ENCODE assay signal across 23 cellular contexts in the genomic region with DNA sequence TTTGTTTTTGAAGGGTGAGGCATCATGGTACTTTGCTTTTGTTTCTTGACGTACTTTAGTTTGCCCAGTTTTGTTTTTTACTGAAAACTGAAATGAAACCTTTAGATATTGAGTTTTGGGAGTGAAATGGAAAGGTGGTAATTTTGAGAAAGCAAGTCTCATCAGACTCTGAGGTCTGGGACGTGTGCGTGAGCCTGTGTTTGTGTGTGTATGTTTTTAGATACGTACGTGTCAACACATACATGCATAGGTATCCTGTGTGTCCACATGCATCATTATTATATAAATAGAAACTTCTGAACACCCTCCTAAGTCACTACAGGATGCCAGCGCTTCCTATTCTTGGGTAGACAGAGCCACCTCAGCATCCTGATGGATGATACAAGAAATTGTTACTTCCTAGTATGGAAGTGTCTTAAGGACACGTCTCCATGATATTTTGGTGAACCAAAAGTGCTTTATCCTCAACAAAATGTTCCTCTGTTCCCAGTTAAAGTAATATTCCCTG. TPM values are rescaled to one million over a fixed set of nuclear protein-coding genes. Genes with fewer than 3 reads are reported as not detected.
DNase-seq lines count a peak whose midpoint lies in the region; FAIRE-seq and TF ChIP-seq lines count a peak whose summit lies in the region.
"Had no signal": no experiment of that assay in that cellular context is flagged by ENCODE, and none has a peak within 500 bp of the region (broad histone marks: within the 10 kb centered on the region; RNA-seq: fewer than 3 reads in every experiment).

No MANE protein-coding gene starts in this region.

- H3K4me2 ChIP-seq in BLaER1, result peak overlapping the region; percentile 78
- H3K4me2 ChIP-seq in PC-9, result no peak overlapping the region
- peak overlapping the region; percentile 70 for H3K4me2 ChIP-seq in endothelial cell of umbilical vein (ENCODE audit: insufficient read depth, low read length)
- no peak overlapping the region for H3K4me2 ChIP-seq in trophoblast cell (ENCODE audit: low read length)

- no CpG with 5 or more reads among the region's 7 CpGs for WGBS in trophoblast cell (ENCODE audit: extremely low coverage, insufficient coverage, insufficient read length)

- POLR2A ChIA-PET in PC-9 (lab: Charles Lee; ENCODE audit: unreplicated experiment), result no interaction called here
- POLR2A ChIA-PET in endothelial cell of umbilical vein (lab: Charles Lee), result no interaction called here

- H3K4me3 Mint-ChIP-seq in activated naive CD4-positive, alpha-beta T cell treated with anti-CD3 and anti-CD28 coated beads for 36 hours, result no peak overlapping the region
- H3K4me3 Mint-ChIP-seq: activated CD4-positive, alpha-beta memory T cell treated with anti-CD3 and anti-CD28 coated beads, Interleukin-2, amount 10 ng/mL, durations not matched to agents 7 days and 5 days had no signal

- H3K14ac ChIP-seq in trophoblast cell (ENCODE audit: low read length), result no peak overlapping the region

- no peak overlapping the region for H2BK12ac ChIP-seq in trophoblast cell (ENCODE audit: low read length)

- H3K27me3 Mint-ChIP-seq in activated naive CD4-positive, alpha-beta T cell treated with anti-CD3 and anti-CD28 coated beads for 36 hours (ENCODE audit: low read depth), result no peaks in the 10 kb centered on the region

- no peaks in the 10 kb centered on the region for H3K9me3 ChIP-seq in BLaER1
- H3K9me3 ChIP-seq in PC-9 (ENCODE audit: insufficient read depth, low read depth), result no peaks in the 10 kb centered on the region
- no peaks in the 10 kb centered on the region for H3K9me3 ChIP-seq in endothelial cell of umbilical vein (replicated peaks; ENCODE audit: control insufficient read depth, insufficient read depth, low read length)
- no peaks in the 10 kb centered on the region for H3K9me3 ChIP-seq in trophoblast cell (ENCODE audit: insufficient read depth, low read depth, low read length)
- no peaks in the 10 kb centered on the region for H3K9me3 ChIP-seq in effector memory CD4-positive, alpha-beta T cell (ENCODE audit: control insufficient read depth, low read length)
- H3K9me3 ChIP-seq: BE2C, testis had no signal

- H3K4me3 ChIP-seq in BLaER1, result peak overlapping the region; percentile 31; the same call in 1 of the 2 replicates
- H3K4me3 ChIP-seq in PC-9, result no peak overlapping the region
- H3K4me3 ChIP-seq in endothelial cell of umbilical vein (replicated peaks in 1 of 3; ENCODE audit: insufficient read depth in 1 of 3, low read depth in 1 of 3, low read length in 3 of 3), result no peak overlapping the region
- no peak overlapping the region for H3K4me3 ChIP-seq in trophoblast cell (ENCODE audit: low read depth, low read length)
- H3K4me3 ChIP-seq in foreskin fibroblast (ENCODE audit: low read depth in 1 of 2, low read length in 2 of 2), result no peak overlapping the region
- H3K4me3 ChIP-seq in effector memory CD4-positive, alpha-beta T cell (ENCODE audit: insufficient read depth, low read depth, low read length, poor library complexity, severe bottlenecking), result no peak overlapping the region

- H2AK5ac ChIP-seq in trophoblast cell (ENCODE audit: low read length), result no peak overlapping the region

- H4K91ac ChIP-seq in trophoblast cell (ENCODE audit: low read depth, low read length), result peak overlapping the region; percentile 11

- dilution Hi-C loops in endothelial cell of umbilical vein (cut with MboI; ENCODE audit: extremely low pct_ligation_motif_present, low sequenced_read_pairs), result no loop called here

- no peaks in the 10 kb centered on the region for H3K9me1 ChIP-seq in endothelial cell of umbilical vein (replicated peaks; ENCODE audit: control insufficient read depth, extremely low read depth, insufficient read depth, low read length)

- H3K4me1 Mint-ChIP-seq in activated naive CD4-positive, alpha-beta T cell treated with anti-CD3 and anti-CD28 coated beads for 36 hours (ENCODE audit: low read depth), result peaks cover 15% of the 10 kb centered on the region

- FAIRE-seq in endothelial cell of umbilical vein (lab: Jason Lieb, UNC), result no peak
- FAIRE-seq: GM12892, islet of Langerhans, urothelium cell line had no signal

- H3K9me2 ChIP-seq in PC-9 (ENCODE audit: insufficient read depth), result no peaks in the 10 kb centered on the region

- H3K4ac ChIP-seq in trophoblast cell (ENCODE audit: low read depth, low read length), result no peak overlapping the region

- DNase-seq in PC-9, result no peak
- no peak for DNase-seq in endothelial cell of umbilical vein (ENCODE audit: low read depth, low spot score)
- DNase-seq in trophoblast cell, result no peak
- DNase-seq in inferior parietal cortex (ENCODE audit: extremely low spot score), result no peak
- DNase-seq in activated naive CD4-positive, alpha-beta T cell treated with anti-CD3 and anti-CD28 coated beads for 36 hours, result no peak
- no peak for DNase-seq in foreskin fibroblast
- no peak for DNase-seq in effector memory CD4-positive, alpha-beta T cell
- DNase-seq: activated CD4-positive, alpha-beta memory T cell treated with anti-CD3 and anti-CD28 coated beads, Interleukin-2, amount 10 ng/mL, durations not matched to agents 7 days and 5 days; activated CD8-positive, alpha-beta memory T cell treated with anti-CD3 and anti-CD28 coated beads, Interleukin-2, amount 50 U/mL, for 4 hours; BE2C; H7; left ventricle myocardium superior; NCI-H1417 treated with DMSO at 0.1 percent for 48 hours; NCI-H2081; NCI-H524 treated with DMSO at 0.1 percent for 48 hours; Right ventricle myocardium superior; stimulated activated naive CD4-positive, alpha-beta T cell treated with Interleukin-2 at 50 U/mL for 16 hours; testis had no signal

- no peaks in the 10 kb centered on the region for H3K9me3 Mint-ChIP-seq in activated naive CD4-positive, alpha-beta T cell treated with anti-CD3 and anti-CD28 coated beads for 36 hours
- H3K9me3 Mint-ChIP-seq: activated CD4-positive, alpha-beta memory T cell treated with anti-CD3 and anti-CD28 coated beads, Interleukin-2, amount 10 ng/mL, durations not matched to agents 7 days and 5 days; activated naive CD4-positive, alpha-beta T cell treated with anti-CD3 and anti-CD28 coated beads, Interleukin-2, amount 50 U/mL, for 72 hours had no signal

- H2AFZ ChIP-seq in PC-9, result no peak overlapping the region
- no peak overlapping the region for H2AFZ ChIP-seq in endothelial cell of umbilical vein (ENCODE audit: low read depth, low read length)
- H2AFZ ChIP-seq in trophoblast cell (ENCODE audit: insufficient read depth, low read length, poor library complexity), result no peak overlapping the region

- CTCF ChIA-PET in PC-9 (lab: Charles Lee), result no interaction called here
- CTCF ChIA-PET in endothelial cell of umbilical vein (lab: Charles Lee), result no interaction called here
- CTCF ChIA-PET in activated naive CD4-positive, alpha-beta T cell treated with anti-CD3 and anti-CD28 coated beads for 36 hours (lab: Charles Lee), result interaction anchor here (1.0 kb wide), 1 partner anchor 88 kb away, joined by 4 read pairs; no protein-coding TSS in a partner anchor

- no peak for TF ChIP-seq POLR2A in endothelial cell of umbilical vein (IDR thresholded peaks at IDR 0.05; ENCODE audit: low read depth, low read length)

- H3K4me1 ChIP-seq in BLaER1, result peaks cover 57% of the 10 kb centered on the region
- H3K4me1 ChIP-seq in PC-9 (replicated peaks; ENCODE audit: insufficient read depth), result peaks cover 29% of the 10 kb centered on the region
- H3K4me1 ChIP-seq in endothelial cell of umbilical vein (ENCODE audit: control insufficient read depth, extremely low read depth, insufficient read depth, low read length), result peaks cover 29% of the 10 kb centered on the region
- H3K4me1 ChIP-seq in trophoblast cell (ENCODE audit: control insufficient read depth in 1 of 2, insufficient read depth in 2 of 2, low read length in 2 of 2), result peaks cover 18 to 28% of the 10 kb centered on the region in 2 experiments
- peaks cover 6% of the 10 kb centered on the region for H3K4me1 ChIP-seq in effector memory CD4-positive, alpha-beta T cell (ENCODE audit: control insufficient read depth, insufficient read depth, low read length, poor library complexity, severe bottlenecking)

- no peak overlapping the region for H3K27ac Mint-ChIP-seq in activated naive CD4-positive, alpha-beta T cell treated with anti-CD3 and anti-CD28 coated beads for 36 hours
- H3K27ac Mint-ChIP-seq: activated CD4-positive, alpha-beta memory T cell treated with anti-CD3 and anti-CD28 coated beads, Interleukin-2, amount 10 ng/mL, durations not matched to agents 7 days and 5 days; activated naive CD4-positive, alpha-beta T cell treated with anti-CD3 and anti-CD28 coated beads, Interleukin-2, amount 50 U/mL, for 72 hours had no signal

- H4K20me1 ChIP-seq in BLaER1 (no peaks in the 10 kb centered on the region), PC-9 (ENCODE audit: insufficient read depth) (no peaks in the 10 kb centered on the region), endothelial cell of umbilical vein (replicated peaks; ENCODE audit: control insufficient read depth, extremely low read depth, insufficient read depth, low read length) (no peaks in the 10 kb centered on the region)

- peaks cover 40% of the 10 kb centered on the region for H3K36me3 ChIP-seq in BLaER1
- H3K36me3 ChIP-seq in PC-9 (ENCODE audit: low read depth), result 0 out of 2 replicates have a peak, but pooled peaks cover 9% of the 10 kb centered on the region
- peaks cover 0 to 3% of the 10 kb centered on the region in 2 experiments for H3K36me3 ChIP-seq in endothelial cell of umbilical vein (ENCODE audit: control insufficient read depth in 2 of 2, extremely low read depth in 1 of 2, insufficient read depth in 2 of 2, low read length in 2 of 2)
- peaks cover 9 to 16% of the 10 kb centered on the region in 2 experiments for H3K36me3 ChIP-seq in trophoblast cell (ENCODE audit: control insufficient read depth in 1 of 2, insufficient read depth in 2 of 2, low read length in 2 of 2)
- H3K36me3 ChIP-seq in effector memory CD4-positive, alpha-beta T cell (ENCODE audit: control insufficient read depth, insufficient read depth, low read length), result no peaks in the 10 kb centered on the region
- H3K36me3 ChIP-seq: BE2C had no signal

- no peak overlapping the region for H4K12ac ChIP-seq in trophoblast cell (ENCODE audit: low read depth, low read length)

- intact Hi-C loops in PC-9 (cut with micrococcal nuclease; ENCODE audit: unreplicated experiment), result no loop called here
- intact Hi-C loops in endothelial cell of umbilical vein (cut with micrococcal nuclease), result loop anchor here (2.0 to 5.0 kb wide), 2 partner anchors 48 to 74 kb away; partner anchors contain the start of gene PROSER2
- intact Hi-C loops in activated naive CD4-positive, alpha-beta T cell treated with anti-CD3 and anti-CD28 coated beads for 36 hours (cut with micrococcal nuclease), result loop anchor here (1.0 kb wide), 1 partner anchor 8 kb away; no protein-coding TSS in a partner anchor

- no peak overlapping the region for H2BK5ac ChIP-seq in trophoblast cell (ENCODE audit: low read depth, low read length, poor library complexity)

- TF ChIP-seq CTCF in PC-9 (conservative IDR thresholded peaks at IDR 0.05) (no peak), endothelial cell of umbilical vein (IDR thresholded peaks at IDR 0.05; ENCODE audit: extremely low read depth in 1 of 2, insufficient read depth in 1 of 2, low read depth in 1 of 2, low read length in 2 of 2) (no peak), foreskin fibroblast (IDR thresholded peaks at IDR 0.05; ENCODE audit: low read depth, low read length) (no peak)

- H3K36me3 Mint-ChIP-seq in activated naive CD4-positive, alpha-beta T cell treated with anti-CD3 and anti-CD28 coated beads for 36 hours (ENCODE audit: low read depth), result no peaks in the 10 kb centered on the region
- H3K36me3 Mint-ChIP-seq: activated naive CD4-positive, alpha-beta T cell treated with anti-CD3 and anti-CD28 coated beads, Interleukin-2, amount 50 U/mL, for 72 hours had no signal

- H3K27me3 ChIP-seq in BLaER1, result no peaks in the 10 kb centered on the region
- no peaks in the 10 kb centered on the region for H3K27me3 ChIP-seq in PC-9 (ENCODE audit: insufficient read depth, low read depth)
- H3K27me3 ChIP-seq in endothelial cell of umbilical vein (ENCODE audit: control insufficient read depth in 2 of 2, insufficient read depth in 2 of 2, low read length in 2 of 2), result no peaks in the 10 kb centered on the region
- H3K27me3 ChIP-seq in trophoblast cell (ENCODE audit: insufficient read depth, low read length), result no peaks in the 10 kb centered on the region
- no peaks in the 10 kb centered on the region for H3K27me3 ChIP-seq in effector memory CD4-positive, alpha-beta T cell (replicated peaks; ENCODE audit: control insufficient read depth, insufficient read depth, low read length, poor library complexity, severe bottlenecking)
- H3K27me3 ChIP-seq: BE2C, testis had no signal

- peaks cover 18% of the 10 kb centered on the region for H3K79me1 ChIP-seq in trophoblast cell (ENCODE audit: low read length)

- no peak overlapping the region for H4K8ac ChIP-seq in trophoblast cell (ENCODE audit: low read depth, low read length)

- no peak overlapping the region for H2BK120ac ChIP-seq in trophoblast cell (ENCODE audit: insufficient read depth, low read length, poor library complexity)

- H3K18ac ChIP-seq in trophoblast cell (ENCODE audit: low read length), result no peak overlapping the region

- H3K9ac ChIP-seq in BLaER1 (peak overlapping the region; percentile 42; the same call in 1 of the 2 replicates), endothelial cell of umbilical vein (replicated peaks; ENCODE audit: extremely low read depth, insufficient read depth, low read length) (peak overlapping the region; percentile 25), trophoblast cell (ENCODE audit: low read length) (no peak overlapping the region)

- 0 out of 2 replicates have a peak overlapping the region, but pooled peaks have one; percentile 14 for H3K27ac ChIP-seq in BLaER1
- H3K27ac ChIP-seq in PC-9, result peak overlapping the region; percentile 100; the same call in 1 of the 2 replicates
- H3K27ac ChIP-seq in endothelial cell of umbilical vein (ENCODE audit: insufficient read depth, low read depth, low read length), result peak overlapping the region; percentile 75
- peak overlapping the region; percentile 49 for H3K27ac ChIP-seq in trophoblast cell (ENCODE audit: low read depth, low read length)
- H3K27ac ChIP-seq in effector memory CD4-positive, alpha-beta T cell (ENCODE audit: insufficient read depth, low read length, poor library complexity, severe bottlenecking), result no peak overlapping the region
- H3K27ac ChIP-seq: testis had no signal

- H3K79me2 ChIP-seq in PC-9 (ENCODE audit: low read depth), result peaks cover 13% of the 10 kb centered on the region; the same call in 1 of the 2 replicates
- H3K79me2 ChIP-seq in endothelial cell of umbilical vein (ENCODE audit: control insufficient read depth, insufficient read depth, low read length), result no peaks in the 10 kb centered on the region
- peaks cover 4% of the 10 kb centered on the region for H3K79me2 ChIP-seq in trophoblast cell (ENCODE audit: control insufficient read depth, insufficient read depth, low read length, poor library complexity)

- peaks cover 54% of the 10 kb centered on the region for H3F3A ChIP-seq in PC-9 (ENCODE audit: insufficient read depth, low read depth)

- H3K23ac ChIP-seq in trophoblast cell (ENCODE audit: low read length), result no peak overlapping the region

- BruUV-seq in PC-9 (replicated peaks; lab: Mats Ljungman, UMichigan) (no TSS peak), endothelial cell of umbilical vein (replicated peaks; lab: Mats Ljungman, UMichigan) (no TSS peak)

RNA-seq across cellular contexts. Expression of gene PROSER2, which starts 47.8 kb away (rescaled TPM):
- total RNA-seq in PC-9 (2021) (66.6 and 87.5 TPM in 2 replicates), endothelial cell of umbilical vein (22.6 and 23.5 TPM in 2 replicates)
- 5.9 and 8.1 TPM in 2 replicates for polyA plus RNA-seq in endothelial cell of umbilical vein
- polyA plus RNA-seq in endothelial cell of umbilical vein (2011; cell fraction: cytosol; rRNA removed), result 5.3 and 5.8 TPM in 2 replicates
- 4.3 and 5.4 TPM in 2 replicates for polyA plus RNA-seq in endothelial cell of umbilical vein (2011; cell fraction: nucleus; rRNA removed)
- polyA plus RNA-seq in endothelial cell of umbilical vein (2012), result 10.0 and 13.3 TPM in 2 replicates
- 3.7 and 5.5 TPM in 2 replicates for polyA minus RNA-seq in endothelial cell of umbilical vein
- polyA minus RNA-seq in endothelial cell of umbilical vein (2011; cell fraction: cytosol; rRNA and poly(A)+ RNA removed), result 4.0 TPM
- 2.2 and 2.3 TPM in 2 replicates for polyA minus RNA-seq in endothelial cell of umbilical vein (2011; cell fraction: nucleus; rRNA and poly(A)+ RNA removed)
- polyA plus RNA-seq in trophoblast cell (2013), result 16.0 and 17.5 TPM in 2 replicates
- under 1 TPM; 0.57 to 0.83 TPM for total RNA-seq in activated naive CD4-positive, alpha-beta T cell treated with anti-CD3 and anti-CD28 coated beads for 36 hours

Comparison
In these comparisons a context has a peak if more than half of its experiments do, and no peak if none do; other contexts are left out.
1. H3K4me2 ChIP-seq: peak in BLaER1 (single experiment) and endothelial cell of umbilical vein (single experiment); none in PC-9 (single experiment) and trophoblast cell (single experiment).
2. RNA of gene PROSER2, which starts 47.8 kb away (total RNA-seq): 66.6 to 87.5 TPM in PC-9 and 22.6 to 23.5 TPM in endothelial cell of umbilical vein; 0.57 to 0.83 TPM in activated naive CD4-positive, alpha-beta T cell treated with anti-CD3 and anti-CD28 coated beads for 36 hours; every median in the first group is over 10 times any median in the second.